In the genomic region with DNA sequence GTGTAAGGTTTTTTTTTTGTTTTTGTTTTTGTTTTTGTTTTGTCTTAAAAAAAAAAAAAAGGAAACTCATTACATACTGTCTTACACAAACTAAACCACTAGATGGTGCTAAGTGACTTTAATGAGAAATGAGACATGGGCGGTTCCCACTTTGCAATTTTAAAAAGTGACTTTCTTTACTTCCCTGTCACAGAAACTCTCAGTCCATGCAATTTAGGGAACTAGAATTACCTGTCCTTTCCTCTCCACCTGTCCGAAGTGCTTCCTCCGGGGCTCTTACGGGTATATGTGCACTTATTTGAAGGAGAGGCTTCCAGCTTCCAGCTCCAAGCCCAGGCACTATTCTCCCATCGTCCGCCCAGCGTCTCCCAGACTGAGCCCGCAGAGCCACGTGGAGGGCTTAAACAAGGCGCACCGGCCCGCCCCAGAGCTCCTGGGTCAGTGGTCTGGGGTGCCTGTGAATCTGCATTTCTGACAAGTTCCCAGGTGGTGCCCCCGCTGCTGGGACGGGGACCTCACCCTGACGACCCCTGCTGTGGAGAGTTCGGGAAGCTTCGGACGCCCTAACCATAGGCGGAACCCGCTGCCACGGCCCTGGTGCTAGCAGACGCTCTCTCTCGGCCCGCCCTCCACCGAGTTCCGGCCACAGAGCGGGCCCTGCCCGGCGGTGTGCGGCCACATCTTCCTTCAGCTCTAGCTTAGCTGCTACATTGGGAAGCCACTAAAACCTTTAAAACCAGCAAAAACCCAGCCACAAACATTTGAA, we compare ENCODE assay signal across 1 cellular context.
TF ChIP-seq lines count a peak whose summit lies in the region.

No MANE protein-coding gene starts in this region.

TF ChIP-seq in HepG2, 621 proteins besides CTCF, POLR2A, EP300 and RAD21 (continued from another document and continues in another):
- TF ChIP-seq, protein P1, sequence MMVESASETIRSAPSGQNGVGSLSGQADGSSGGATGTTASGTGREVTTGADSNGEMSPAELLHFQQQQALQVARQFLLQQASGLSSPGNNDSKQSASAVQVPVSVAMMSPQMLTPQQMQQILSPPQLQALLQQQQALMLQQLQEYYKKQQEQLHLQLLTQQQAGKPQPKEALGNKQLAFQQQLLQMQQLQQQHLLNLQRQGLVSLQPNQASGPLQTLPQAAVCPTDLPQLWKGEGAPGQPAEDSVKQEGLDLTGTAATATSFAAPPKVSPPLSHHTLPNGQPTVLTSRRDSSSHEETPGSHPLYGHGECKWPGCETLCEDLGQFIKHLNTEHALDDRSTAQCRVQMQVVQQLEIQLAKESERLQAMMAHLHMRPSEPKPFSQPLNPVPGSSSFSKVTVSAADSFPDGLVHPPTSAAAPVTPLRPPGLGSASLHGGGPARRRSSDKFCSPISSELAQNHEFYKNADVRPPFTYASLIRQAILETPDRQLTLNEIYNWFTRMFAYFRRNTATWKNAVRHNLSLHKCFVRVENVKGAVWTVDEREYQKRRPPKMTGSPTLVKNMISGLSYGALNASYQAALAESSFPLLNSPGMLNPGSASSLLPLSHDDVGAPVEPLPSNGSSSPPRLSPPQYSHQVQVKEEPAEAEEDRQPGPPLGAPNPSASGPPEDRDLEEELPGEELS (CRISPR knock-in tag; IDR thresholded peaks at IDR 0.05), result no peak; the same call in 1 of the 2 replicates
- TF ChIP-seq, protein P2, sequence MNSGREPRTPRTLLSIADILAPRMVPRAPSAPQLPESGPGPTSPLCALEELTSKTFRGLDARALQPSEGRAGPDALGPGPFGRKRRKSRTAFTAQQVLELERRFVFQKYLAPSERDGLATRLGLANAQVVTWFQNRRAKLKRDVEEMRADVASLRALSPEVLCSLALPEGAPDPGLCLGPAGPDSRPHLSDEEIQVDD (CRISPR knock-in tag; IDR thresholded peaks at IDR 0.05; ENCODE audit: borderline replicate concordance), result 0 out of 2 replicates have a peak, but pooled peaks have one; percentile 22
- TF ChIP-seq ARID2 (CRISPR knock-in tag; IDR thresholded peaks at IDR 0.05; ENCODE audit: borderline replicate concordance) (no peak), MAFF (IDR thresholded peaks at IDR 0.05; ENCODE audit: low read depth, low read length) (no peak), NCOA2 (CRISPR knock-in tag; IDR thresholded peaks at IDR 0.05) (no peak), HOXA9 (CRISPR knock-in tag; IDR thresholded peaks at IDR 0.05; ENCODE audit: borderline replicate concordance) (no peak), HDAC1 (CRISPR knock-in tag; IDR thresholded peaks at IDR 0.05) (no peak), FOXP1 (IDR thresholded peaks at IDR 0.05) (peak; percentile 97), FOXP1 (CRISPR knock-in tag; IDR thresholded peaks at IDR 0.05) (peak; percentile 78; the same call in 1 of the 2 replicates), TOE1 (CRISPR knock-in tag; IDR thresholded peaks at IDR 0.05) (0 out of 2 replicates have a peak, but pooled peaks have one; percentile 17), ZNF138 (CRISPR knock-in tag; IDR thresholded peaks at IDR 0.05; ENCODE audit: low read depth) (no peak), ZNF749 (CRISPR knock-in tag; IDR thresholded peaks at IDR 0.05; ENCODE audit: borderline replicate concordance) (no peak), ZNF549 (CRISPR knock-in tag; IDR thresholded peaks at IDR 0.05) (no peak), FOXJ3 (CRISPR knock-in tag; IDR thresholded peaks at IDR 0.05; ENCODE audit: borderline replicate concordance) (no peak), JUNB (CRISPR knock-in tag; IDR thresholded peaks at IDR 0.05; ENCODE audit: borderline replicate concordance) (no peak), ZNF556 (CRISPR knock-in tag; IDR thresholded peaks at IDR 0.05; ENCODE audit: borderline replicate concordance) (peak; percentile 43; the same call in 1 of the 2 replicates), JARID2 (CRISPR knock-in tag; IDR thresholded peaks at IDR 0.05; ENCODE audit: insufficient replicate concordance) (peak; percentile 93), ZFYVE20 (CRISPR knock-in tag; IDR thresholded peaks at IDR 0.05; ENCODE audit: borderline replicate concordance, low read depth) (no peak), ZNF205 (CRISPR knock-in tag; IDR thresholded peaks at IDR 0.05) (peak; percentile 74), RBAK (CRISPR knock-in tag; IDR thresholded peaks at IDR 0.05) (no peak), ZNF12 (CRISPR knock-in tag; IDR thresholded peaks at IDR 0.05) (no peak), ZNF605 (CRISPR knock-in tag; IDR thresholded peaks at IDR 0.05) (peak; percentile 81), GATAD2A (CRISPR knock-in tag; IDR thresholded peaks at IDR 0.05) (peak; percentile 38; the same call in 1 of the 2 replicates), JUN (CRISPR knock-in tag; IDR thresholded peaks at IDR 0.05) (no peak), ZNF253 (CRISPR knock-in tag; IDR thresholded peaks at IDR 0.05; ENCODE audit: borderline replicate concordance) (no peak; the same call in 1 of the 2 replicates), NR2F1 (CRISPR knock-in tag; IDR thresholded peaks at IDR 0.05) (no peak), MEIS1 (CRISPR knock-in tag; IDR thresholded peaks at IDR 0.05; ENCODE audit: borderline replicate concordance) (peak; percentile 52; the same call in 1 of the 2 replicates), SP2 (CRISPR knock-in tag; IDR thresholded peaks at IDR 0.05) (peak; percentile 51), FOSL2 (CRISPR knock-in tag; IDR thresholded peaks at IDR 0.05) (no peak), GZF1 (CRISPR knock-in tag; IDR thresholded peaks at IDR 0.05) (no peak), ISL2 (CRISPR knock-in tag; IDR thresholded peaks at IDR 0.05) (no peak), ZMAT3 (CRISPR knock-in tag; conservative IDR thresholded peaks at IDR 0.05) (peak; percentile 48), ZNF136 (CRISPR knock-in tag; IDR thresholded peaks at IDR 0.05; ENCODE audit: low read depth) (no peak), ZNF343 (CRISPR knock-in tag; IDR thresholded peaks at IDR 0.05) (no peak), ZFP62 (CRISPR knock-in tag; IDR thresholded peaks at IDR 0.05) (no peak), PAX8 (CRISPR knock-in tag; IDR thresholded peaks at IDR 0.05; ENCODE audit: borderline replicate concordance) (peak; percentile 88; the same call in 1 of the 2 replicates), PRPF4 (IDR thresholded peaks at IDR 0.05; ENCODE audit: low read depth, low read length, poor library complexity, severe bottlenecking) (no peak), SRY (CRISPR knock-in tag; IDR thresholded peaks at IDR 0.05) (peak; percentile 67; the same call in 1 of the 2 replicates), ISX (CRISPR knock-in tag; conservative IDR thresholded peaks at IDR 0.05) (no peak), TAF15 (IDR thresholded peaks at IDR 0.05; ENCODE audit: low read depth, low read length, poor library complexity, severe bottlenecking) (no peak), ZNF331 (CRISPR knock-in tag; IDR thresholded peaks at IDR 0.05) (0 out of 2 replicates have a peak, but pooled peaks have one; percentile 12), HHEX (CRISPR knock-in tag; IDR thresholded peaks at IDR 0.05) (no peak), PHF8 (CRISPR knock-in tag; IDR thresholded peaks at IDR 0.05) (no peak; the same call in 1 of the 2 replicates), PITX1 (CRISPR knock-in tag; IDR thresholded peaks at IDR 0.05) (peak; percentile 72), SATB2 (CRISPR knock-in tag; IDR thresholded peaks at IDR 0.05) (no peak)
- TF ChIP-seq, protein P3, sequence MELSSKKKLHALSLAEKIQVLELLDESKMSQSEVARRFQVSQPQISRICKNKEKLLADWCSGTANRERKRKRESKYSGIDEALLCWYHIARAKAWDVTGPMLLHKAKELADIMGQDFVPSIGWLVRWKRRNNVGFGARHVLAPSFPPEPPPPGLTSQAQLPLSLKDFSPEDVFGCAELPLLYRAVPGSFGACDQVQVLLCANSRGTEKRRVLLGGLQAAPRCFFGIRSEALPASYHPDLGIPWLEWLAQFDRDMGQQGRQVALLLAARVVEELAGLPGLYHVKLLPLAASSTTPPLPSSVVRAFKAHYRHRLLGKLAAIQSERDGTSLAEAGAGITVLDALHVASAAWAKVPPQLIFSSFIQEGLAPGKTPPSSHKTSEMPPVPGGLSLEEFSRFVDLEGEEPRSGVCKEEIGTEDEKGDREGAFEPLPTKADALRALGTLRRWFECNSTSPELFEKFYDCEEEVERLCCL (CRISPR knock-in tag; IDR thresholded peaks at IDR 0.05; ENCODE audit: borderline replicate concordance), result no peak
- TF ChIP-seq, protein P4, sequence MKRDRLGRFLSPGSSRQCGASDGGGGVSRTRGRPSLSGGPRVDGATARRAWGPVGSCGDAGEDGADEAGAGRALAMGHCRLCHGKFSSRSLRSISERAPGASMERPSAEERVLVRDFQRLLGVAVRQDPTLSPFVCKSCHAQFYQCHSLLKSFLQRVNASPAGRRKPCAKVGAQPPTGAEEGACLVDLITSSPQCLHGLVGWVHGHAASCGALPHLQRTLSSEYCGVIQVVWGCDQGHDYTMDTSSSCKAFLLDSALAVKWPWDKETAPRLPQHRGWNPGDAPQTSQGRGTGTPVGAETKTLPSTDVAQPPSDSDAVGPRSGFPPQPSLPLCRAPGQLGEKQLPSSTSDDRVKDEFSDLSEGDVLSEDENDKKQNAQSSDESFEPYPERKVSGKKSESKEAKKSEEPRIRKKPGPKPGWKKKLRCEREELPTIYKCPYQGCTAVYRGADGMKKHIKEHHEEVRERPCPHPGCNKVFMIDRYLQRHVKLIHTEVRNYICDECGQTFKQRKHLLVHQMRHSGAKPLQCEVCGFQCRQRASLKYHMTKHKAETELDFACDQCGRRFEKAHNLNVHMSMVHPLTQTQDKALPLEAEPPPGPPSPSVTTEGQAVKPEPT (CRISPR knock-in tag; IDR thresholded peaks at IDR 0.05; ENCODE audit: low read depth), result peak; percentile 73
- TF ChIP-seq, protein P5, sequence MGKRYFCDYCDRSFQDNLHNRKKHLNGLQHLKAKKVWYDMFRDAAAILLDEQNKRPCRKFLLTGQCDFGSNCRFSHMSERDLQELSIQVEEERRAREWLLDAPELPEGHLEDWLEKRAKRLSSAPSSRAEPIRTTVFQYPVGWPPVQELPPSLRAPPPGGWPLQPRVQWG (CRISPR knock-in tag; IDR thresholded peaks at IDR 0.05; ENCODE audit: borderline replicate concordance, low read depth), result no peak
- TF ChIP-seq, protein P6, sequence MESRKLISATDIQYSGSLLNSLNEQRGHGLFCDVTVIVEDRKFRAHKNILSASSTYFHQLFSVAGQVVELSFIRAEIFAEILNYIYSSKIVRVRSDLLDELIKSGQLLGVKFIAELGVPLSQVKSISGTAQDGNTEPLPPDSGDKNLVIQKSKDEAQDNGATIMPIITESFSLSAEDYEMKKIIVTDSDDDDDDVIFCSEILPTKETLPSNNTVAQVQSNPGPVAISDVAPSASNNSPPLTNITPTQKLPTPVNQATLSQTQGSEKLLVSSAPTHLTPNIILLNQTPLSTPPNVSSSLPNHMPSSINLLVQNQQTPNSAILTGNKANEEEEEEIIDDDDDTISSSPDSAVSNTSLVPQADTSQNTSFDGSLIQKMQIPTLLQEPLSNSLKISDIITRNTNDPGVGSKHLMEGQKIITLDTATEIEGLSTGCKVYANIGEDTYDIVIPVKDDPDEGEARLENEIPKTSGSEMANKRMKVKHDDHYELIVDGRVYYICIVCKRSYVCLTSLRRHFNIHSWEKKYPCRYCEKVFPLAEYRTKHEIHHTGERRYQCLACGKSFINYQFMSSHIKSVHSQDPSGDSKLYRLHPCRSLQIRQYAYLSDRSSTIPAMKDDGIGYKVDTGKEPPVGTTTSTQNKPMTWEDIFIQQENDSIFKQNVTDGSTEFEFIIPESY (CRISPR knock-in tag; IDR thresholded peaks at IDR 0.05), result 0 out of 2 replicates have a peak, but pooled peaks have one; percentile 9
- TF ChIP-seq, protein P7, sequence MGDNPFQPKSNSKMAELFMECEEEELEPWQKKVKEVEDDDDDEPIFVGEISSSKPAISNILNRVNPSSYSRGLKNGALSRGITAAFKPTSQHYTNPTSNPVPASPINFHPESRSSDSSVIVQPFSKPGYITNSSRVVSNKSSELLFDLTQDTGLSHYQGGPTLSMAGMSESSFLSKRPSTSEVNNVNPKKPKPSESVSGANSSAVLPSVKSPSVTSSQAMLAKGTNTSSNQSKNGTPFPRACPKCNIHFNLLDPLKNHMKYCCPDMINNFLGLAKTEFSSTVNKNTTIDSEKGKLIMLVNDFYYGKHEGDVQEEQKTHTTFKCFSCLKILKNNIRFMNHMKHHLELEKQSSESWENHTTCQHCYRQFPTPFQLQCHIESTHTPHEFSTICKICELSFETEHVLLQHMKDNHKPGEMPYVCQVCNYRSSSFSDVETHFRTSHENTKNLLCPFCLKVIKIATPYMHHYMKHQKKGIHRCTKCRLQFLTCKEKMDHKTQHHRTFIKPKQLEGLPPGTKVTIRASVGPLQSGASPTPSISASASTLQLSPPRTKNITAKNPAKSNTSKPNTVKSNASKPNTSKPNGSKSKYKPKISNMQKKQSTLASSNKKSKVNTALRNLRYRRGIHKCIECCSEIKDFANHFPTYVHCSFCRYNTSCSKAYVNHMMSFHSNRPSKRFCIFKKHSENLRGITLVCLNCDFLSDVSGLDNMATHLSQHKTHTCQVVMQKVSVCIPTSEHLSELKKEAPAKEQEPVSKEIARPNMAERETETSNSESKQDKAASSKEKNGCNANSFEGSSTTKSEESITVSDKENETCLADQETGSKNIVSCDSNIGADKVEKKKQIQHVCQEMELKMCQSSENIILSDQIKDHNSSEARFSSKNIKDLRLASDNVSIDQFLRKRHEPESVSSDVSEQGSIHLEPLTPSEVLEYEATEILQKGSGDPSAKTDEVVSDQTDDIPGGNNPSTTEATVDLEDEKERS (CRISPR knock-in tag; IDR thresholded peaks at IDR 0.05), result peak; percentile 16; the same call in 1 of the 2 replicates
- TF ChIP-seq, protein P8, sequence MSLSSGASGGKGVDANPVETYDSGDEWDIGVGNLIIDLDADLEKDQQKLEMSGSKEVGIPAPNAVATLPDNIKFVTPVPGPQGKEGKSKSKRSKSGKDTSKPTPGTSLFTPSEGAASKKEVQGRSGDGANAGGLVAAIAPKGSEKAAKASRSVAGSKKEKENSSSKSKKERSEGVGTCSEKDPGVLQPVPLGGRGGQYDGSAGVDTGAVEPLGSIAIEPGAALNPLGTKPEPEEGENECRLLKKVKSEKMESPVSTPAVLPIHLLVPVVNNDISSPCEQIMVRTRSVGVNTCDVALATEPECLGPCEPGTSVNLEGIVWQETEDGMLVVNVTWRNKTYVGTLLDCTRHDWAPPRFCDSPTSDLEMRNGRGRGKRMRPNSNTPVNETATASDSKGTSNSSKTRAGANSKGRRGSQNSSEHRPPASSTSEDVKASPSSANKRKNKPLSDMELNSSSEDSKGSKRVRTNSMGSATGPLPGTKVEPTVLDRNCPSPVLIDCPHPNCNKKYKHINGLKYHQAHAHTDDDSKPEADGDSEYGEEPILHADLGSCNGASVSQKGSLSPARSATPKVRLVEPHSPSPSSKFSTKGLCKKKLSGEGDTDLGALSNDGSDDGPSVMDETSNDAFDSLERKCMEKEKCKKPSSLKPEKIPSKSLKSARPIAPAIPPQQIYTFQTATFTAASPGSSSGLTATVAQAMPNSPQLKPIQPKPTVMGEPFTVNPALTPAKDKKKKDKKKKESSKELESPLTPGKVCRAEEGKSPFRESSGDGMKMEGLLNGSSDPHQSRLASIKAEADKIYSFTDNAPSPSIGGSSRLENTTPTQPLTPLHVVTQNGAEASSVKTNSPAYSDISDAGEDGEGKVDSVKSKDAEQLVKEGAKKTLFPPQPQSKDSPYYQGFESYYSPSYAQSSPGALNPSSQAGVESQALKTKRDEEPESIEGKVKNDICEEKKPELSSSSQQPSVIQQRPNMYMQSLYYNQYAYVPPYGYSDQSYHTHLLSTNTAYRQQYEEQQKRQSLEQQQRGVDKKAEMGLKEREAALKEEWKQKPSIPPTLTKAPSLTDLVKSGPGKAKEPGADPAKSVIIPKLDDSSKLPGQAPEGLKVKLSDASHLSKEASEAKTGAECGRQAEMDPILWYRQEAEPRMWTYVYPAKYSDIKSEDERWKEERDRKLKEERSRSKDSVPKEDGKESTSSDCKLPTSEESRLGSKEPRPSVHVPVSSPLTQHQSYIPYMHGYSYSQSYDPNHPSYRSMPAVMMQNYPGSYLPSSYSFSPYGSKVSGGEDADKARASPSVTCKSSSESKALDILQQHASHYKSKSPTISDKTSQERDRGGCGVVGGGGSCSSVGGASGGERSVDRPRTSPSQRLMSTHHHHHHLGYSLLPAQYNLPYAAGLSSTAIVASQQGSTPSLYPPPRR (CRISPR knock-in tag; IDR thresholded peaks at IDR 0.05; ENCODE audit: borderline replicate concordance), result peak; percentile 28; the same call in 1 of the 2 replicates
